Comparison of ENCODE assay signal across 8 cellular contexts in the genomic region with DNA sequence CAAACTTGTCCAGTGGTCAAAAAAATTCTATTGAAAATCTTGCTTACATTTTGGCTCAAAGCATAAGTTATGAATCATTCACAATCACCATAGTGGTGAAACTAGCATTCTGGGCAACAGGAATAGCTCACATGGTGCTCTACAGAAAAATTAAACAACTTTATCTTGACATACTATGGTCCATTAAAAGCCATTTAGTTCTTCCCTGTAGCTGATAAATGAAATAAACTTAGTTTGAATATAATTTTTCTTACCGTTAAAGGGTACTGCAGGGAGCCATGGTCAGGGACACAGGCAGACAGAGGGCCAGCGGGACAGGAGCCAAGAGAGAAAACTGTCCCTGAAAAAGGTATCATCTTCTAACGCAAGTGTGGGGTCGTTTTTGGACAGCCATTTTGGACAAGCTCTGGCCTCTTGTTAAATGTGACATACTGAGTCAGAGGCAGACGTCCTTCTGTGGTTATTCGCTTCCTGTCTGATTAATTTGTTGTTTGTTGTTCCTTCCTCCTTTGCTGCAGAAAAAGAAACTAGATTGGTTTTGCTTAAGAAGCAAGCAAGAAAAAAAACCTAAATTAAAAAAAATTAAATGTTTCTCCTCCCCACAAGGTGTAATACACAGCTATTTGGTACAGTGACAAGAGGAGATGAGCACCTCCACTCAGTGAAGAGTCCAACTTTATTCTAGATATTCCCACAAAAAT. TPM values are rescaled to one million over a fixed set of nuclear protein-coding genes. Genes with fewer than 3 reads are reported as not detected.
DNase-seq lines count a peak whose midpoint lies in the region; ATAC-seq and TF ChIP-seq lines count a peak whose summit lies in the region.

A gene with protein sequence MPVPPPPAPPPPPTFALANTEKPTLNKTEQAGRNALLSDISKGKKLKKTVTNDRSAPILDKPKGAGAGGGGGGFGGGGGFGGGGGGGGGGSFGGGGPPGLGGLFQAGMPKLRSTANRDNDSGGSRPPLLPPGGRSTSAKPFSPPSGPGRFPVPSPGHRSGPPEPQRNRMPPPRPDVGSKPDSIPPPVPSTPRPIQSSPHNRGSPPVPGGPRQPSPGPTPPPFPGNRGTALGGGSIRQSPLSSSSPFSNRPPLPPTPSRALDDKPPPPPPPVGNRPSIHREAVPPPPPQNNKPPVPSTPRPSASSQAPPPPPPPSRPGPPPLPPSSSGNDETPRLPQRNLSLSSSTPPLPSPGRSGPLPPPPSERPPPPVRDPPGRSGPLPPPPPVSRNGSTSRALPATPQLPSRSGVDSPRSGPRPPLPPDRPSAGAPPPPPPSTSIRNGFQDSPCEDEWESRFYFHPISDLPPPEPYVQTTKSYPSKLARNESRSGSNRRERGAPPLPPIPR (minus strand): TSS at position 458 of the 701 bp plus-strand sequence. CDS start 12,231 bp downstream, outside the sequence.

- POLR2A ChIA-PET in T-cell (lab: Charles Lee) (interaction anchor here (0.6 to 2.3 kb wide), 10 partner anchors 11 to 169 kb away, joined by 3 to 13 read pairs (median 4); no protein-coding TSS in a partner anchor), HEK293T (lab: Yijun Ruan, JAX) (no interaction called here)

- H3K27ac Mint-ChIP-seq in T-cell = peak within 1 kb of the TSS; percentile 98 to 99

- CTCF ChIA-PET in T-cell (lab: Charles Lee) = interaction anchor here (0.6 to 14.5 kb wide), 18 partner anchors 10 to 134 kb away, joined by 3 to 298 read pairs (median 5); a partner anchor contains a TSS
- CTCF ChIA-PET in HEK293T (lab: Yijun Ruan, JAX) = no interaction called here

- ATAC-seq in HG03097 (IDR thresholded peaks at IDR 0.05; ENCODE audit: low FRiP score, unreplicated experiment) (peak; percentile 38), T-cell (replicated peaks in 1 of 4) (peak; percentile 28 to 63 (median 53))

- H3K4me3 Mint-ChIP-seq in T-cell = peak within 1 kb of the TSS; percentile 88 to 99 (median 95)

- no peaks in the 10 kb centered on the region for H3K9me3 Mint-ChIP-seq in T-cell

- H3K36me3 Mint-ChIP-seq in T-cell = peaks cover 44% of the 10 kb centered on the region

- peaks cover 54 to 87% (median 65%) of the 10 kb centered on the region in 3 donors for H3K4me1 Mint-ChIP-seq in T-cell

- DNase-seq in stimulated activated CD4-positive, alpha-beta T cell treated with anti-CD3 and anti-CD28 coated beads, Interleukin-2, amount 100 ng/mL, for 4 hours (ENCODE audit: low read depth) = peak; percentile 29
- DNase-seq in stimulated activated CD4-positive, alpha-beta T cell treated with anti-CD3 and anti-CD28 coated beads, Interleukin-12 subunit alpha, Interleukin-12 subunit beta, amount 100 ng/mL, for 4 hours = no peak
- DNase-seq in T-cell (peak in 32 of 34 experiments; percentile 15 to 62 (median 41)), cerebellum (ENCODE audit: low spot score) (no peak), mucosa of gallbladder (ENCODE audit: low spot score) (no peak), DMS 273 (lab: John Stamatoyannopoulos, UW; ENCODE audit: unreplicated experiment) (no peak), HEK293T (ENCODE audit: extremely low spot score) (no peak)

- H3K27me3 Mint-ChIP-seq in T-cell = no peaks in the 10 kb centered on the region

TF ChIP-seq in HEK293T, 16 proteins besides CTCF, POLR2A, EP300 and RAD21:
- TF ChIP-seq FOXK2 (IDR thresholded peaks at IDR 0.05) = no peak

RNA-seq across cellular contexts. Expression of the gene that starts here (rescaled TPM):
- total RNA-seq in T-cell (100 to 1,000 TPM; 349 to 412 (median 372) TPM), cerebellum (10.1 TPM), mucosa of gallbladder (64.9 TPM)

Comparison
In these comparisons a context has a peak if more than half of its experiments do, and no peak if none do; other contexts are left out.
1. DNase-seq: peak in stimulated activated CD4-positive, alpha-beta T cell treated with anti-CD3 and anti-CD28 coated beads, Interleukin-2, amount 100 ng/mL, for 4 hours (single experiment) and T-cell (32 of 34); none in stimulated activated CD4-positive, alpha-beta T cell treated with anti-CD3 and anti-CD28 coated beads, Interleukin-12 subunit alpha, Interleukin-12 subunit beta, amount 100 ng/mL, for 4 hours (single experiment), cerebellum (single experiment), mucosa of gallbladder (single experiment), DMS 273 (single experiment) and HEK293T (single experiment).